Comparison of ENCODE assay signal across 1 cellular context in the genomic region with DNA sequence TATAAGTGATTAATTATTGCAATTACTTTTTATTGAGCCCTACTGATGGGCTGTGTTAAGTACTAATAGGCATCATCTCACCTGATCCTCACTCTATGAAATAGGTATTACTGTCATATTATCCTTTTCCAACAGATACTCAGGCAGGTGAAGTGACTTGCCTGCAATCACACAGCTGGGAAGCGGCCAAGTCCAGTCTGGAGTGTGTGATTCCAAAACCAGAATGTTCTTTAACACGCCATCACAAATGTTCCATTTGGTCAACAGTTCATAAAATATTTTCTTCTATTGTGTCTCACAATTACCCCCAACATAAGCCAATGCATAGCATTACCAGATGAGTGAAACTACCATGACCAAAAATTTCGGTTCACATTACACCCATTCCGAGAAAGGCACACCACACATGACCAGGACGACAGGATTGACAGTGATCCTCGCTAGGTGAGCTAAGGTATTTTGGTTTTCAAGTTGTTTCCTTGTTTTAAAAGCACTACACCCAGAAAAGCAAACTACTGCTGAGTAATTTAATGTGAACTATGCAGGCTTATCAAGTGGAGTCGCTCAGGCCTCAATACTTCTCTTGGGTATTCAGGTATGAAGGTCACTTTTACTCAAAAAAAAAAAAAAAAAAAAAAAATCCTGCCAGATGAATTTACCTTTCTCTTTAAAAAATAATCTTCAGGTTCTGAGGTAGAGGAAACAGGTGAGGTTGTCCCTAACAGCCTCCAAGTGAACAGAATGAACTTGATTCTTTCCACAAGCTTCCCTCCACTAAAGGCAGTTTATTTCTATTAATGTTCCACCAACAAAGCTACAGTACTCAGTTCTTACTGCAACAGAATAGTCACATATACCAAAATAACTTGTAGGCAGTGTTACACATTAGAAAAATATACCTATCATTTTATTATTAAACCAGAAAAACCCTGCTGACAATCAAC.
A peak's percentile ranks its signal among the peaks of the same experiment; 100 is the strongest.
TF ChIP-seq lines count a peak whose summit lies in the region.

No MANE protein-coding gene starts in this region.

TF ChIP-seq in HEK293, 187 proteins besides CTCF, POLR2A, EP300 and RAD21:
- TF ChIP-seq PRDM10 (tag by site-specific recombination; IDR thresholded peaks at IDR 0.05), result no peak
- peak; percentile 50 for TF ChIP-seq ZNF600 (tag by site-specific recombination; IDR thresholded peaks at IDR 0.05)
- no peak for TF ChIP-seq ZNF202 (tag by site-specific recombination; IDR thresholded peaks at IDR 0.05; ENCODE audit: borderline replicate concordance)
- no peak for TF ChIP-seq PATZ1 (tag by site-specific recombination; IDR thresholded peaks at IDR 0.05)
